Comparison of ENCODE assay signal across 8 cellular contexts in the genomic region with DNA sequence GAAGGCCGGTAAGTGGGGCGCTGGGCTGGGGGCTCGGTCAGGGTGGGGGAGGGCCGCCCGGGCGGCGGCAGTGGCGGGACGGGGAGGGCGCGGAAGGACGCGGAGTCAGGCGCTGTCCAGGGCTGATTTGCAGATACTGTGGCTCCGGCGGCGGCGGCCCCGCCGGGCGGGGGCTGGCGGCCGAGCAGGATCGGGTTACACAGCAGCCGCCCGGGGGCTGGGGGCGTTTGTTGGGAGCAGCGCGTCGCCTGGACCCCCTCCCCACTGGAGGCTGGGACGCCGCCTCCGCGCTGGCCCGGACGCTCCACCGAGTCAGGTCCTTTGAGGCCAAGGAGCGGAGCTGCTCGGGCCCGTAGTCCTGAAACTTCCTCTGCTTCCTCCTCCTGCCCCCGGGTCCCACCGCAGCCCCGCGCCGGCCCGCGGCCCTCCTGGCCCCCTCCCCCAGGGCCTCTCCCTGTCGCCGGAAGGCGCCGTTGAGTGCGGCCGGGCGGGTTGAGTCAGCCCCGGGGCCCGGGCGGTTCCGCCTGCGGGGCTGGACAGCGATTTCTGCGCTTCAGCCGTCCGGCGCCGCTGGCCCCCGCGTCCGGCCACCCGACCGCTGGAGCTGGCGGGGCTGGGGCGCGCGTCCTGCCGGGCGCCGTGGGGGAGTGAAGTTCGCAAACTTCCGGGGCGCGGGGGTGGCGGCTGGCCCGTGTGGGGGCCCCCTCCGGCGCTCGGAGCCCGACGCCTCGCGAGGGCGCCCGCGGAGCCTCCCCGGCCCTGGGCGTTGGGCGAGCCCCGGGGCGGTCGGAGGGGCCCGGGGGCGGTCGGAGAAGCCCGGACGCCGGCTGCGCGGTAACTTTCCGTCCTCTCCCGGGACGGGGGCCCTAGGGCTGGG. TPM values are rescaled to one million over a fixed set of nuclear protein-coding genes. Genes with fewer than 3 reads are reported as not detected.
DNase-seq lines count a peak whose midpoint lies in the region; ATAC-seq, FAIRE-seq and TF ChIP-seq lines count a peak whose summit lies in the region.

No MANE protein-coding gene starts in this region.

- peaks cover 0 to 20% (median 16%) of the 10 kb centered on the region in 3 donors for H3K4me1 ChIP-seq in pancreas
- H3K4me1 ChIP-seq in tibial artery = peaks cover 0 to 42% (median 17%) of the 10 kb centered on the region in 4 donors

- CTCF ChIA-PET in AG04449 (lab: Yijun Ruan, JAX) = interaction anchor here (1.5 kb wide), 1 partner anchor 9 kb away, joined by 8 read pairs; no protein-coding TSS in a partner anchor

- TF ChIP-seq CTCF in AG04449 (IDR thresholded peaks at IDR 0.05; ENCODE audit: insufficient read depth, low read length, missing control alignments) (no peak), pancreas (IDR thresholded peaks at IDR 0.05) (no peak), tibial artery (IDR thresholded peaks at IDR 0.05) (no peak)

- H3K9me3 ChIP-seq in pancreas = no peaks in the 10 kb centered on the region
- no peaks in the 10 kb centered on the region for H3K9me3 ChIP-seq in tibial artery

- H3K27me3 ChIP-seq in pancreas = no peaks in the 10 kb centered on the region
- H3K27me3 ChIP-seq in tibial artery = no peaks in the 10 kb centered on the region

- WGBS in pancreas, 2 donors = 0 to 1% methylated on average over 50 to 110 of the region's 110 CpGs

- ATAC-seq in GM19035 (IDR thresholded peaks at IDR 0.05; ENCODE audit: unreplicated experiment) (peak; percentile 59), HG03196 (IDR thresholded peaks at IDR 0.05; ENCODE audit: unreplicated experiment) (peak; percentile 60), pancreas (peak; percentile 69 to 76 (median 75))

- peak; percentile 25; the same call in 1 of the 2 replicates for TF ChIP-seq POLR2A in Raji (IDR thresholded peaks at IDR 0.05; ENCODE audit: insufficient read depth, low read depth, low read length)

- H3K36me3 ChIP-seq in pancreas = no peaks in the 10 kb centered on the region
- peaks cover 0 to 4% (median 0%) of the 10 kb centered on the region in 3 donors for H3K36me3 ChIP-seq in tibial artery

- intact Hi-C loops in pancreas (cut with DNase I) (no loop called here), tibial artery (cut with DNase I; ENCODE audit: low total_unique reads) (loop anchor here (5.0 kb wide), 1 partner anchor 69 kb away; the partner anchor contains the start of genes NOA1 and POLR2B)

- POLR2A ChIA-PET in AG04449 (lab: Yijun Ruan, JAX) = interaction anchor here (0.7 to 2.9 kb wide), 3 partner anchors 50 to 72 kb away, joined by 3 to 20 read pairs (median 4); partner anchors contain the start of gene NOA1

- FAIRE-seq in pancreas (lab: Jason Lieb, UNC) = no peak

- H3K27ac ChIP-seq in pancreas = peak overlapping the region; percentile 85 to 94 (median 91)
- H3K27ac ChIP-seq in tibial artery = peak overlapping the region; percentile 81 to 88

- peak overlapping the region; percentile 89 for H3K4me3 ChIP-seq in AG04449 (ENCODE audit: low read depth, low read length)
- H3K4me3 ChIP-seq in pancreas = peak overlapping the region; percentile 83 to 100 (median 96)
- peak overlapping the region; percentile 93 to 98 for H3K4me3 ChIP-seq in tibial artery

- no peak for DNase-seq in AG04449 (ENCODE audit: low read depth, low spot score)
- DNase-seq in activated naive CD4-positive, alpha-beta T cell treated with anti-CD3 and anti-CD28 coated beads, Interleukin-2, amount 50 U/mL, for 16 hours = peak; percentile 77
- peak; percentile 70 for DNase-seq in glomerular visceral epithelial cell (ENCODE audit: extremely low spot score)
- DNase-seq in pancreas = peak; percentile 64 to 89 (median 72)
- peak; percentile 54 to 83 for DNase-seq in tibial artery

RNA-seq across cellular contexts. Expression of gene REST, which starts 0.7 kb away (rescaled TPM):
- 10 to 100 TPM; 12.5 to 28.9 (median 16.0) TPM for total RNA-seq in pancreas
- polyA plus RNA-seq in pancreas = 1 to 10 TPM; 2.7 to 2.8 TPM
